ENCODE assay signal across 9 cellular contexts in the genomic region with DNA sequence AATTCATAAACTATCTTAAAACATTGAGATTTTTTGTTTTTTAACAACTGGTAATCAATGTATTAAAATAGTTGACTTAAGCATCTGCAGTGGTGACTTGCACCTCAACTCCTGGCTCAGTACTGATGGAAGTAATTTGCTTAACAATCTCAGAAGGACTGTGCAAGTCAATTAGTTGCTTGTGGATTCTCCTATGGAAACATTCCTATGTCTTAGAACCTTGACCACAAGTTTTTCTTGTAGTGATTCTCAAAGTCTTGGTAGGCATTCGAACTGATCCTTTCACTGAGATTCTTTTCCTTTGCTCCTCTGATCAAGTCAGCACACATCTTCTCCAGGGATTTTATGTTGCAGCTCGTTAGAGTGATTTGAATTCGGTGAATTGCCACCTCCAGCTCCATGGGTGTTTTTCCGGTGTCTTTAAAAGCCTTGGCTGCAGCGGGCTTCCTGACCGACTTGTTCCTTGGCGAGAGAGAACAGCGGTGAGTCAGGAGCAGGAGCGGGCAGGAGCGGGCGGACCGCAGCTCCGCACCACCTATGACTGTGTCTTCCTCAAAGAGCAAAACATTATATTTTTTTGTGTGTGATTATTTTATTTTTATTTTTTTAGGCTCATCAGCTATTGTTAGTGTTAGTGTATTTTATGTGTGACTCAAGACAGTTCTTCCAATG. TPM values are rescaled to one million over a fixed set of nuclear protein-coding genes. Genes with fewer than 3 reads are reported as not detected.
DNase-seq lines count a peak whose midpoint lies in the region; ATAC-seq and TF ChIP-seq lines count a peak whose summit lies in the region.
"Had no signal": no experiment of that assay in that cellular context is flagged by ENCODE, and none has a peak within 500 bp of the region (broad histone marks: within the 10 kb centered on the region; RNA-seq: fewer than 3 reads in every experiment).

No MANE protein-coding gene starts in this region.

- peak overlapping the region; percentile 80 for H3K4me2 ChIP-seq in mammary epithelial cell (ENCODE audit: insufficient read depth, low read depth, low read length)

- no peaks in the 10 kb centered on the region for H3K27me3 ChIP-seq in mammary epithelial cell (ENCODE audit: insufficient read depth, low read length)
- no peaks in the 10 kb centered on the region for H3K27me3 ChIP-seq in upper lobe of left lung

- H3K27me3 Mint-ChIP-seq in activated naive CD4-positive, alpha-beta T cell treated with anti-CD3 and anti-CD28 coated beads, Interleukin-2, amount 10 ng/mL, durations not matched to agents 7 days and 5 days = no peaks in the 10 kb centered on the region

- intact Hi-C loops in mammary epithelial cell (cut with micrococcal nuclease) = loop anchor here (1.0 to 10.0 kb wide), 2 partner anchors 20 to 193 kb away; no protein-coding TSS in a partner anchor

- peaks cover 15% of the 10 kb centered on the region for H3K4me1 Mint-ChIP-seq in activated naive CD4-positive, alpha-beta T cell treated with anti-CD3 and anti-CD28 coated beads, Interleukin-2, amount 10 ng/mL, durations not matched to agents 7 days and 5 days

- H3K4me1 ChIP-seq in mammary epithelial cell (ENCODE audit: insufficient read depth, low read length) (peaks cover 69% of the 10 kb centered on the region), upper lobe of left lung (peaks cover 10 to 27% (median 14%) of the 10 kb centered on the region in 4 donors)

- peaks cover 56% of the 10 kb centered on the region for H3K36me3 Mint-ChIP-seq in activated naive CD4-positive, alpha-beta T cell treated with anti-CD3 and anti-CD28 coated beads, Interleukin-2, amount 10 ng/mL, durations not matched to agents 7 days and 5 days

- H3K36me3 ChIP-seq in mammary epithelial cell (ENCODE audit: insufficient read depth, low read length) (peaks cover 30% of the 10 kb centered on the region), upper lobe of left lung (peaks cover 29 to 96% (median 62%) of the 10 kb centered on the region in 4 donors)

- no peak overlapping the region for H3K4me3 Mint-ChIP-seq in activated naive CD4-positive, alpha-beta T cell treated with anti-CD3 and anti-CD28 coated beads, Interleukin-2, amount 10 ng/mL, durations not matched to agents 7 days and 5 days

- no peak for DNase-seq in activated naive CD4-positive, alpha-beta T cell treated with anti-CD3 and anti-CD28 coated beads, Interleukin-2, amount 10 ng/mL, durations not matched to agents 7 days and 5 days
- DNase-seq in activated naive CD4-positive, alpha-beta T cell treated with anti-CD3 and anti-CD28 coated beads, Interleukin-2, amount 50 U/mL, for 16 hours = no peak
- DNase-seq in mammary epithelial cell (peak; percentile 88), kidney tubule cell (ENCODE audit: low spot score) (peak; percentile 53), upper lobe of left lung (peak in 1 of 2 donors; percentile 61)
- DNase-seq: NCI-H510A had no signal

- ATAC-seq in upper lobe of left lung (ENCODE audit: low FRiP score in 2 of 2) (no peak), HG02885 (IDR thresholded peaks at IDR 0.05; ENCODE audit: poor library complexity, unreplicated experiment) (no peak), GM19035 (IDR thresholded peaks at IDR 0.05; ENCODE audit: unreplicated experiment) (no peak), HG02571 (IDR thresholded peaks at IDR 0.05; ENCODE audit: unreplicated experiment) (no peak)

- TF ChIP-seq CTCF in mammary epithelial cell (conservative IDR thresholded peaks at IDR 0.05 in 1 of 2, IDR thresholded peaks at IDR 0.05 in 1 of 2; ENCODE audit: extremely low read depth in 1 of 2, insufficient read depth in 1 of 2, low read depth in 1 of 2, low read length in 2 of 2) (no peak), upper lobe of left lung (IDR thresholded peaks at IDR 0.05) (no peak)

- no peaks in the 10 kb centered on the region for H3K9me3 ChIP-seq in mammary epithelial cell (replicated peaks; ENCODE audit: insufficient read depth, low read length)
- H3K9me3 ChIP-seq in upper lobe of left lung = no peaks in the 10 kb centered on the region

- no peaks in the 10 kb centered on the region for H3K9me3 Mint-ChIP-seq in activated naive CD4-positive, alpha-beta T cell treated with anti-CD3 and anti-CD28 coated beads, Interleukin-2, amount 10 ng/mL, durations not matched to agents 7 days and 5 days

- peak overlapping the region; percentile 50 for H3K9ac ChIP-seq in mammary epithelial cell (ENCODE audit: insufficient read depth, low read length)

- H3K27ac ChIP-seq in mammary epithelial cell (ENCODE audit: insufficient read depth, low read depth, low read length) (peak overlapping the region; percentile 81), upper lobe of left lung (peak overlapping the region; percentile 8 to 68 (median 34))

- H2AFZ ChIP-seq in mammary epithelial cell (ENCODE audit: low read depth, low read length) = no peak overlapping the region

- TF ChIP-seq POLR2A in upper lobe of left lung (IDR thresholded peaks at IDR 0.05) = no peak

- in situ Hi-C loops in mammary epithelial cell (cut with MboI; ENCODE audit: low sequenced_read_pairs in 2 of 2) = no loop called here

- H3K27ac Mint-ChIP-seq in activated naive CD4-positive, alpha-beta T cell treated with anti-CD3 and anti-CD28 coated beads, Interleukin-2, amount 10 ng/mL, durations not matched to agents 7 days and 5 days = peak overlapping the region; percentile 2

- under 1% methylated on average over 13 of the region's 13 CpGs for WGBS in mammary epithelial cell (ENCODE audit: low coverage, missing lambda C conversion rate)
- WGBS in upper lobe of left lung, 2 donors = 74 to 77% methylated on average over 13 of the region's 13 CpGs

- no peak for TF ChIP-seq EP300 in upper lobe of left lung (IDR thresholded peaks at IDR 0.05)

- no TSS peak for BruUV-seq in mammary epithelial cell (replicated peaks; lab: Mats Ljungman, UMichigan)

- no peaks in the 10 kb centered on the region for H4K20me1 ChIP-seq in mammary epithelial cell (ENCODE audit: insufficient read depth, low read length)

- peak overlapping the region in 2 of 3 experiments; percentile 3 to 16 for H3K4me3 ChIP-seq in mammary epithelial cell (replicated peaks in 1 of 3; ENCODE audit: insufficient read depth in 1 of 3, low read depth in 2 of 3, low read length in 3 of 3)
- H3K4me3 ChIP-seq in upper lobe of left lung = no peak overlapping the region

- dilution Hi-C loops in mammary epithelial cell (cut with HindIII; ENCODE audit: low sequenced_read_pairs) = no loop called here

- CTCF ChIA-PET in activated naive CD4-positive, alpha-beta T cell treated with anti-CD3 and anti-CD28 coated beads, Interleukin-2, amount 10 ng/mL, durations not matched to agents 7 days and 5 days (lab: Charles Lee) = interaction anchor here (1.2 to 1.7 kb wide), 4 partner anchors 9 to 31 kb away, joined by 3 to 4 read pairs (median 4); no protein-coding TSS in a partner anchor
- CTCF ChIA-PET in mammary epithelial cell (lab: Charles Lee; ENCODE audit: low non-redundant PET) = interaction anchor here (0.6 to 1.5 kb wide), 2 partner anchors 15 to 121 kb away, joined by 3 to 5 read pairs; no protein-coding TSS in a partner anchor

- H3K79me2 ChIP-seq in mammary epithelial cell (ENCODE audit: insufficient read depth, low read length) = peaks cover 53% of the 10 kb centered on the region

RNA-seq across cellular contexts. Expression of gene HMGXB3, which starts 21.1 kb away (rescaled TPM):
- total RNA-seq in mammary epithelial cell (10 to 100 TPM; 46.7 to 60.0 TPM), upper lobe of left lung (10 to 100 TPM; 29.6 to 71.2 (median 41.0) TPM)
- 35.5 TPM for polyA plus RNA-seq in mammary epithelial cell
- polyA minus RNA-seq in mammary epithelial cell = 88.9 TPM

RNA-seq across cellular contexts. Expression of gene TIGD6, which starts 21.2 kb away (rescaled TPM):
- total RNA-seq in mammary epithelial cell (1 to 10 TPM; 5.8 to 6.0 TPM), upper lobe of left lung (1 to 10 TPM; 2.2 to 6.3 (median 4.1) TPM)
- 4.1 TPM for polyA plus RNA-seq in mammary epithelial cell
- 5.5 TPM for polyA minus RNA-seq in mammary epithelial cell

Comparison
In these comparisons a context has a peak if more than half of its experiments do, and no peak if none do; other contexts are left out.
1. DNase-seq: peak in mammary epithelial cell (single experiment) and kidney tubule cell (single experiment); none in activated naive CD4-positive, alpha-beta T cell treated with anti-CD3 and anti-CD28 coated beads, Interleukin-2, amount 10 ng/mL, durations not matched to agents 7 days and 5 days (single experiment) and activated naive CD4-positive, alpha-beta T cell treated with anti-CD3 and anti-CD28 coated beads, Interleukin-2, amount 50 U/mL, for 16 hours (single experiment).
2. H3K4me3 ChIP-seq: peak in mammary epithelial cell (2 of 3); none in upper lobe of left lung (0 of 4).